ENCODE assay signal across 1 cellular context in the genomic region with DNA sequence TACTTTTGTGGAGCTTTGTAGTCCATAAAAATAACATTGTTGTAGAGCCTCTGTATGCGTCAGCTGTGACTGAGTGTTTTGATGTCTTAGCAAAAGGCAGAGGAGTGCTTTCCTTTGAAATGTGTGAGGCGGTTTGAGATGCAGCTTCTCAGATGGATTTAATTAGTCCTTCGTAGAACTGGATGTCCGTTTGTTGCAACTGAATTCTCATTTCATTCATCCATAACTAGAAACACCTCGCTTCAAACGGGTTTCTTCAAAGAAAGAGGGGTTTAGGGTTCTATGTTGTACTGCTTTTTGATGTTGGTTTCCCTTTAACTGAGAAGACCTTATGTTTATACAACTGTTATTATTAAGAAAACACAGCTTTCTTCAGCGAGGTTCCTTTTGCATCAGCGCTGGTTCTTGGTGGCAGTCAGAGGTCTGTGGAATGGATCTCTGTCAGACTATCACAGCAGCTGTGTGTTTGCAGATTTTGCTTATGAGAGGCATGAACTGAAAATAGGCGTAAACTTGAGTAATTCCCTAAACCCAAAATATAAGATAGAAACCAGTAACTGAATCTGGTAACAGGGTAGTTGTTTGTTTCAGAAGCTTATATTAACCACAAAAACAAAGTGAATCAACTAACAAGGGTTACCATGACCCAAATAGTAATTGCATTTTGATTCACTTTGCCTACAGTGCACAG.
TF ChIP-seq lines count a peak whose summit lies in the region.

No MANE protein-coding gene starts in this region.

TF ChIP-seq in HepG2, 621 proteins besides CTCF, POLR2A, EP300 and RAD21 (continued from another document):
- TF ChIP-seq, protein P1, sequence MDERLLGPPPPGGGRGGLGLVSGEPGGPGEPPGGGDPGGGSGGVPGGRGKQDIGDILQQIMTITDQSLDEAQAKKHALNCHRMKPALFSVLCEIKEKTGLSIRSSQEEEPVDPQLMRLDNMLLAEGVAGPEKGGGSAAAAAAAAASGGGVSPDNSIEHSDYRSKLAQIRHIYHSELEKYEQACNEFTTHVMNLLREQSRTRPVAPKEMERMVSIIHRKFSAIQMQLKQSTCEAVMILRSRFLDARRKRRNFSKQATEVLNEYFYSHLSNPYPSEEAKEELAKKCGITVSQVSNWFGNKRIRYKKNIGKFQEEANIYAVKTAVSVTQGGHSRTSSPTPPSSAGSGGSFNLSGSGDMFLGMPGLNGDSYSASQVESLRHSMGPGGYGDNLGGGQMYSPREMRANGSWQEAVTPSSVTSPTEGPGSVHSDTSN (CRISPR knock-in tag; IDR thresholded peaks at IDR 0.05) = no peak
- no peak for TF ChIP-seq ZFYVE20 (CRISPR knock-in tag; IDR thresholded peaks at IDR 0.05; ENCODE audit: borderline replicate concordance, low read depth)
- TF ChIP-seq ZNF451 (CRISPR knock-in tag; IDR thresholded peaks at IDR 0.05) = no peak
- TF ChIP-seq ATRX (CRISPR knock-in tag; IDR thresholded peaks at IDR 0.05; ENCODE audit: borderline replicate concordance) = no peak
- TF ChIP-seq ARNT2 (CRISPR knock-in tag; IDR thresholded peaks at IDR 0.05; ENCODE audit: low read depth) = no peak
- no peak for TF ChIP-seq ZNF18 (CRISPR knock-in tag; IDR thresholded peaks at IDR 0.05; ENCODE audit: insufficient replicate concordance)
- TF ChIP-seq TBX3 (IDR thresholded peaks at IDR 0.05; ENCODE audit: borderline replicate concordance) = no peak
